Comparison of ENCODE assay signal across 10 cellular contexts in the genomic region with DNA sequence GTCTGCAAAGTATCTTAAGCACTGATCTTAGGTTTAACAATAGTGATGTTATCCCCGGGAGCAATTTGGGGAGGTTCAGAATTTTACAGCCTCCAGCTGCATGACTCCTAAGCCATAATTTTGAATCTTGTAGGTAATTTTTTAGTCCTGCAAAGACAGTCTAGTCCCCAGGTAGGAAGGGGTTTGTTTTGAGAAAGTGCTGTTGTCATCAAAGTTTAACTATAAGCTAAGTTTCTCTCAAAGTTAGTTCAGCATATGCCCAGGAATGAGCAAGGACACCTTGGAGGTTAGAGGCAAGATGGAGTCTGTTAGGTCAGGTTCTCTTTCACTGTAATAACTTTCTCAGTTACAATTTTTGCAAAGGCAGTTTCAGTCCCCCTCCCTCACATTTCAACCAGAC.
"Had no signal": no experiment of that assay in that cellular context is flagged by ENCODE, and none has a peak within 500 bp of the region (broad histone marks: within the 10 kb centered on the region; RNA-seq: fewer than 3 reads in every experiment).

No MANE protein-coding gene starts in this region.

- H2AFZ ChIP-seq: GM23248, GM23338 had no signal

- DNase-seq: GM23248, GOT3, H7, H9, HCEC 1CT, HFFc6 had no signal

- H3K4me2 ChIP-seq: GM23338 had no signal

- H3K9ac ChIP-seq: GM23248 had no signal

- FAIRE-seq: H54 had no signal

- H3K4me3 ChIP-seq: GM23248, GM23338, HAP-1 had no signal

- H3K27ac ChIP-seq: GM23248 had no signal

- H3K36me3 ChIP-seq: HAP-1 had no signal

- ATAC-seq: GM23338, HCT116 had no signal
